15 cellular contexts compared by ENCODE assay signal in the genomic region with DNA sequence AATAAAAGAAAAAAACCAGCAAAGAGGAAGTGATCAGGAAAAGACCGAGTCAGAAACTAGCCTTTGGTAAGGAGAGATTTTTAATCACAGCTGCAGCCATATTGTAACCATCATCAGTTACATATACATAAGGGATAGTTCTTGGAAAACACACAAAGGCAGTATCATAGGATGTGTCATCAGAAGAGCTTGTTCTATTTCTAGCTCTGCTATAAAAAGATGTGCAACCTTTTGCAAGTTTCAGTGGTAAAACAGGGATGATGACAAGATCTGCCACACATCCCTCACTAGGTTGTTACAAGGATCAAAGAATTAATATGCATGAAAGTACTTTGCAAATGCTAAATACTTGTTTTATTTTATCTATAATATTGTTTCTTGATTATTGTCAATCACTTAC.
DNase-seq lines count a peak whose midpoint lies in the region; TF ChIP-seq lines count a peak whose summit lies in the region.
"Had no signal": no experiment of that assay in that cellular context is flagged by ENCODE, and none has a peak within 500 bp of the region (broad histone marks: within the 10 kb centered on the region; RNA-seq: fewer than 3 reads in every experiment).

No MANE protein-coding gene starts in this region.

- peak; percentile 22 for DNase-seq in GM03348 (ENCODE audit: low spot score)
- peak; percentile 32 for DNase-seq in M059J (ENCODE audit: low read depth)
- peak; percentile 61 for DNase-seq in mammary epithelial cell
- peak; percentile 12 for DNase-seq in myocyte (ENCODE audit: low read depth)
- DNase-seq in T-helper 9 cell: no peak
- DNase-seq in activated effector memory CD4-positive, alpha-beta T cell treated with Interleukin-2 at 50 U/mL for 16 hours: no peak
- no peak for DNase-seq in endodermal cell
- DNase-seq in SKM-1 treated with dmso at 0.1 percent for 144 hours (lab: John Stamatoyannopoulos, UW; ENCODE audit: unreplicated experiment): no peak
- DNase-seq: brain microvascular endothelial cell, C1 segment of cervical spinal cord, DMS79 treated with DMSO at 0.1 percent for 48 hours, left cardiac atrium, NCI-H1105, NCI-H345, transverse colon had no signal

- no peak overlapping the region for H3K4me3 ChIP-seq in mammary epithelial cell (replicated peaks in 1 of 3; ENCODE audit: insufficient read depth in 1 of 3, low read depth in 2 of 3, low read length in 3 of 3)
- no peak overlapping the region for H3K4me3 ChIP-seq in endodermal cell (ENCODE audit: low read length)
- H3K4me3 ChIP-seq: transverse colon had no signal

- TF ChIP-seq CTCF in mammary epithelial cell (conservative IDR thresholded peaks at IDR 0.05 in 1 of 2, IDR thresholded peaks at IDR 0.05 in 1 of 2; ENCODE audit: extremely low read depth in 1 of 2, insufficient read depth in 1 of 2, low read depth in 1 of 2, low read length in 2 of 2) (no peak), endodermal cell (conservative IDR thresholded peaks at IDR 0.05) (no peak)

- H3K36me3 ChIP-seq in mammary epithelial cell (ENCODE audit: insufficient read depth, low read length) (no peaks in the 10 kb centered on the region), endodermal cell (ENCODE audit: control insufficient read depth, insufficient read depth, low read length) (no peaks in the 10 kb centered on the region)
- H3K36me3 ChIP-seq: brain microvascular endothelial cell, transverse colon had no signal

- H3K9ac ChIP-seq in mammary epithelial cell (ENCODE audit: insufficient read depth, low read length): no peak overlapping the region
- H3K9ac ChIP-seq in endodermal cell (ENCODE audit: extremely low read depth, low read length, poor library complexity, severe bottlenecking): no peak overlapping the region

- no peaks in the 10 kb centered on the region for H3K9me3 Mint-ChIP-seq in endodermal cell

- no peaks in the 10 kb centered on the region for H4K20me1 ChIP-seq in mammary epithelial cell (ENCODE audit: insufficient read depth, low read length)

- no peaks in the 10 kb centered on the region for H3K9me3 ChIP-seq in mammary epithelial cell (replicated peaks; ENCODE audit: insufficient read depth, low read length)
- H3K9me3 ChIP-seq in endodermal cell (ENCODE audit: control insufficient read depth, low read length): no peaks in the 10 kb centered on the region
- H3K9me3 ChIP-seq: transverse colon had no signal

- H3K4me1 ChIP-seq in mammary epithelial cell (ENCODE audit: insufficient read depth, low read length): no peaks in the 10 kb centered on the region
- peaks cover 3% of the 10 kb centered on the region for H3K4me1 ChIP-seq in endodermal cell (ENCODE audit: control insufficient read depth, insufficient read depth, low read length)

- CTCF ChIA-PET in mammary epithelial cell (lab: Charles Lee; ENCODE audit: low non-redundant PET): no interaction called here

- peaks cover 14% of the 10 kb centered on the region for H3K4me1 Mint-ChIP-seq in endodermal cell

- 86% methylated on average over 1 of the region's 1 CpG for WGBS in mammary epithelial cell (ENCODE audit: low coverage, missing lambda C conversion rate)
- WGBS in endodermal cell (ENCODE audit: insufficient coverage in 1 of 2, insufficient read length in 1 of 2), 2 experiments: 71% methylated on average over 1 of the region's 1 CpG; no CpG with 5 or more reads in 1 of the 2 experiments

- no peaks in the 10 kb centered on the region for H3K79me2 ChIP-seq in mammary epithelial cell (ENCODE audit: insufficient read depth, low read length)

- no peaks in the 10 kb centered on the region for H3K36me3 Mint-ChIP-seq in endodermal cell (ENCODE audit: low read depth)

- H2AFZ ChIP-seq in mammary epithelial cell (ENCODE audit: low read depth, low read length): no peak overlapping the region

- no peak overlapping the region for H3K27ac Mint-ChIP-seq in endodermal cell

- in situ Hi-C loops in mammary epithelial cell (cut with MboI; ENCODE audit: low sequenced_read_pairs in 2 of 2): no loop called here

- H3K27ac ChIP-seq in mammary epithelial cell (ENCODE audit: insufficient read depth, low read depth, low read length) (no peak overlapping the region), endodermal cell (ENCODE audit: low read depth, low read length) (no peak overlapping the region)
- H3K27ac ChIP-seq: brain microvascular endothelial cell, transverse colon had no signal

- no peaks in the 10 kb centered on the region for H3K27me3 Mint-ChIP-seq in endodermal cell (ENCODE audit: insufficient read depth)

- intact Hi-C loops in mammary epithelial cell (cut with micrococcal nuclease): no loop called here

- dilution Hi-C loops in mammary epithelial cell (cut with HindIII; ENCODE audit: low sequenced_read_pairs): no loop called here

- no peaks in the 10 kb centered on the region for H3K27me3 ChIP-seq in mammary epithelial cell (ENCODE audit: insufficient read depth, low read length)
- H3K27me3 ChIP-seq in endodermal cell (ENCODE audit: control insufficient read depth, insufficient read depth, low read length, poor library complexity, severe bottlenecking): no peaks in the 10 kb centered on the region
- H3K27me3 ChIP-seq: brain microvascular endothelial cell, transverse colon had no signal

- no peak overlapping the region for H3K4me3 Mint-ChIP-seq in endodermal cell

- BruUV-seq in mammary epithelial cell (replicated peaks; lab: Mats Ljungman, UMichigan): no TSS peak

- no peak overlapping the region for H3K4me2 ChIP-seq in mammary epithelial cell (ENCODE audit: insufficient read depth, low read depth, low read length)

Comparison
In these comparisons a context has a peak if more than half of its experiments do, and no peak if none do; other contexts are left out.
1. DNase-seq: peak in GM03348 (single experiment), M059J (single experiment), mammary epithelial cell (single experiment) and myocyte (single experiment); none in T-helper 9 cell (single experiment), activated effector memory CD4-positive, alpha-beta T cell treated with Interleukin-2 at 50 U/mL for 16 hours (single experiment), endodermal cell (single experiment) and SKM-1 treated with dmso at 0.1 percent for 144 hours (single experiment).